In the genomic region with DNA sequence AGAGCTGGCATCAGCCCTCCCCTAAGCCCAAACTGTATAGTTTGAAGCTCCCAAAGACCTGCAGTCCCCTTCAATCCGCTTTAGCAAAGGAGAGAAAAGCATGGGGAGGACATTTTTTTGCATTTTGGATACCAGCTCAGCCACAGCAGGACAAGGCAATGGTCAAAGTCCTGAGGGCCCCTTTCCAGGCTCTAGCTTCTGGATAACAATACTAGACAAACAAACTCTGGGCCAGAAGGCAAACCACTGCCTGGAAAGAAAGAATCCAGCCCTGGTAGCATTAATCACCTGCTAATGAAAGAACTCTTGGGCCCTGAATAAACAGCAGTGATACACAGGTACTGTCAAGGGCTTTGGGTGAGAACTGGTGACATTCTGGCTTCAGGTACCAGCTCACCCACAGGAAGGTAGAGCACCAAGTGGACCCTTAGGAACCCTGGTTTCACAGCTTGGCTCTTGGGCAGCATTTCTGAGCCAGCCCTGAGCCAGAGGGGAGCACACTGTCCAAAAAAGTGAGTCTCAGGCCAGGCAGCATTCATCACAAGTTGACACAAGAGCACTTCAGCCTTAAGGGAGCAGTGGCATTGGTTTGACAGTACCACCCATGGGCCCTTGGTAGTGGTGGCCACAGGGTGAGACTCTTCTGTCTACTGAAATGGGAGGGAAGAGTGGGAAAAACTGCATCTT, we compare ENCODE assay signal across 9 cellular contexts.
"Had no signal": no experiment of that assay in that cellular context is flagged by ENCODE, and none has a peak within 500 bp of the region (broad histone marks: within the 10 kb centered on the region; RNA-seq: fewer than 3 reads in every experiment).

No MANE protein-coding gene starts in this region.

- H3K9me3 Mint-ChIP-seq: HFFc6 had no signal

- H3K9me3 ChIP-seq: HAP-1 had no signal

- FAIRE-seq: HTR-8/SVneo had no signal

- H2AFZ ChIP-seq: GM23248 had no signal

- H3K4me3 Mint-ChIP-seq: HFFc6 had no signal

- H3K27ac ChIP-seq: GM23248 had no signal

- DNase-seq: GM23248, GOT3, H7, HFFc6, KBM-7 had no signal

- H3K4me3 ChIP-seq: GM23248, HAP-1 had no signal

- H3K9ac ChIP-seq: GM23248 had no signal

- H3K27ac Mint-ChIP-seq: HFFc6, IgD-negative memory B cell had no signal

- H3K36me3 Mint-ChIP-seq: IgD-negative memory B cell had no signal

- ATAC-seq: HCT116 had no signal

- H3K36me3 ChIP-seq: HAP-1 had no signal

- H3K4me1 ChIP-seq: HAP-1 had no signal
